ENCODE assay signal across 19 cellular contexts in the genomic region with DNA sequence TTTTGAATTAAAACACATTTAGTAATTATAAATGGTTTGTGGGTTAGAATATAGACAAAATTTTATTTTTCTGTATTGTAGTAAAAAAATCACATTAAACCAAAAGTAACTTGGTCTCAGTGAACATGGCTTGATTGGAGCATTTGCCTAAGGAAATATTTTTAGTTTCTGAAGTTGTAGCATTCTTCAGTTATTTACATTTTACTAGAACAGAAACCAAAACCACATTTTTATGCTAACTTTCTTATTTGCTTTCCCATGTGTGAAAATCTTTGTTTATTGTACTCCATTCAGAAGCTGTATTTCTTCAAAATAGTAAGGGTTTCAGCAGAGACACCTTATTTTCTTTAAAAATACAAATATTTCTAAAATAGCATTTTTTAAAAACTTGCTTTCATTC.
"Had no signal": no experiment of that assay in that cellular context is flagged by ENCODE, and none has a peak within 500 bp of the region (broad histone marks: within the 10 kb centered on the region; RNA-seq: fewer than 3 reads in every experiment).

No MANE protein-coding gene starts in this region.

- H3K27me3 ChIP-seq: pancreas, right lobe of liver, upper lobe of right lung had no signal

- H3K4me1 Mint-ChIP-seq: activated CD4-positive, alpha-beta T cell treated with anti-CD3 and anti-CD28 coated beads, Interleukin-2, amount 10 ng/mL, durations not matched to agents 24 days and 14 days; natural killer cell; stimulated activated effector memory CD8-positive, alpha-beta T cell treated with anti-CD3 and anti-CD28 coated beads, Interleukin-12 subunit alpha, Interleukin-12 subunit beta, amount 100 ng/mL, for 72 hours had no signal

- H3K4me3 Mint-ChIP-seq: activated CD4-positive, alpha-beta T cell treated with anti-CD3 and anti-CD28 coated beads, Interleukin-2, amount 10 ng/mL, durations not matched to agents 24 days and 14 days; activated CD8-positive, alpha-beta T cell treated with anti-CD3 and anti-CD28 coated beads for 36 hours; activated T-cell treated with anti-CD3 and anti-CD28 coated beads, Interleukin-2, amount 50 U/mL, for 24 hours; brain; natural killer cell; stimulated activated effector memory CD8-positive, alpha-beta T cell treated with anti-CD3 and anti-CD28 coated beads, Interleukin-12 subunit alpha, Interleukin-12 subunit beta, amount 100 ng/mL, for 72 hours had no signal

- H3K27me3 Mint-ChIP-seq: brain had no signal

- H3K4me3 ChIP-seq: lung, pancreas, right lobe of liver, upper lobe of right lung had no signal

- DNase-seq: activated CD4-positive, alpha-beta T cell treated with anti-CD3 and anti-CD28 coated beads, Interleukin-2, amount 10 ng/mL, durations not matched to agents 24 days and 14 days; activated CD8-positive, alpha-beta T cell treated with anti-CD3 and anti-CD28 coated beads for 36 hours; activated naive CD4-positive, alpha-beta T cell treated with Interleukin-2 at 50 U/mL for 16 hours; activated T-cell treated with anti-CD3 and anti-CD28 coated beads, Interleukin-2, amount 50 U/mL, for 24 hours; anterior cingulate cortex; central memory CD4-positive, alpha-beta T cell; erythroblast; hypothalamus; natural killer cell; pancreas; right lobe of liver; small intestine; stimulated activated CD4-positive, alpha-beta T cell treated with anti-CD3 and anti-CD28 coated beads, Interleukin-4, amount 100 ng/mL, for 1 hour; upper lobe of right lung had no signal

- H3K9me3 Mint-ChIP-seq: activated CD4-positive, alpha-beta T cell treated with anti-CD3 and anti-CD28 coated beads, Interleukin-2, amount 10 ng/mL, durations not matched to agents 24 days and 14 days; activated CD8-positive, alpha-beta T cell treated with anti-CD3 and anti-CD28 coated beads for 36 hours; activated T-cell treated with anti-CD3 and anti-CD28 coated beads, Interleukin-2, amount 50 U/mL, for 24 hours; activated T-helper 2 cell treated with anti-CD3 and anti-CD28 coated beads, Interferon-gamma antibody, Interleukin-2, Interleukin-4, amounts not matched to agents 10 μg/mL and 5 μg/mL and 100 μg/mL, durations not matched to agents 14 hours and 24 hours and 36 hours; brain; natural killer cell; stimulated activated effector memory CD8-positive, alpha-beta T cell treated with anti-CD3 and anti-CD28 coated beads, Interleukin-12 subunit alpha, Interleukin-12 subunit beta, amount 100 ng/mL, for 72 hours had no signal

- H3K36me3 ChIP-seq: pancreas, right lobe of liver, upper lobe of right lung had no signal

- H3K27ac Mint-ChIP-seq: activated CD4-positive, alpha-beta T cell treated with anti-CD3 and anti-CD28 coated beads, Interleukin-2, amount 10 ng/mL, durations not matched to agents 24 days and 14 days; activated CD8-positive, alpha-beta T cell treated with anti-CD3 and anti-CD28 coated beads for 36 hours; activated T-cell treated with anti-CD3 and anti-CD28 coated beads, Interleukin-2, amount 50 U/mL, for 24 hours; activated T-helper 2 cell treated with anti-CD3 and anti-CD28 coated beads, Interferon-gamma antibody, Interleukin-2, Interleukin-4, amounts not matched to agents 10 μg/mL and 5 μg/mL and 100 μg/mL, durations not matched to agents 14 hours and 24 hours and 36 hours; natural killer cell; stimulated activated effector memory CD8-positive, alpha-beta T cell treated with anti-CD3 and anti-CD28 coated beads, Interleukin-12 subunit alpha, Interleukin-12 subunit beta, amount 100 ng/mL, for 72 hours had no signal

- H3K9me3 ChIP-seq: pancreas, right lobe of liver, upper lobe of right lung had no signal

- H3K27ac ChIP-seq: pancreas, right lobe of liver, upper lobe of right lung had no signal

- H3K36me3 Mint-ChIP-seq: brain; natural killer cell; stimulated activated effector memory CD8-positive, alpha-beta T cell treated with anti-CD3 and anti-CD28 coated beads, Interleukin-12 subunit alpha, Interleukin-12 subunit beta, amount 100 ng/mL, for 72 hours had no signal

- H3K4me1 ChIP-seq: pancreas, right lobe of liver, upper lobe of right lung had no signal

- ATAC-seq: activated CD8-positive, alpha-beta T cell treated with anti-CD3 and anti-CD28 coated beads for 36 hours; left lobe of liver; natural killer cell; pancreas; right lobe of liver; stimulated activated effector memory CD8-positive, alpha-beta T cell treated with anti-CD3 and anti-CD28 coated beads, Interleukin-12 subunit alpha, Interleukin-12 subunit beta, amount 100 ng/mL, for 72 hours; upper lobe of right lung had no signal
